ENCODE assay signal across 16 cellular contexts in the genomic region with DNA sequence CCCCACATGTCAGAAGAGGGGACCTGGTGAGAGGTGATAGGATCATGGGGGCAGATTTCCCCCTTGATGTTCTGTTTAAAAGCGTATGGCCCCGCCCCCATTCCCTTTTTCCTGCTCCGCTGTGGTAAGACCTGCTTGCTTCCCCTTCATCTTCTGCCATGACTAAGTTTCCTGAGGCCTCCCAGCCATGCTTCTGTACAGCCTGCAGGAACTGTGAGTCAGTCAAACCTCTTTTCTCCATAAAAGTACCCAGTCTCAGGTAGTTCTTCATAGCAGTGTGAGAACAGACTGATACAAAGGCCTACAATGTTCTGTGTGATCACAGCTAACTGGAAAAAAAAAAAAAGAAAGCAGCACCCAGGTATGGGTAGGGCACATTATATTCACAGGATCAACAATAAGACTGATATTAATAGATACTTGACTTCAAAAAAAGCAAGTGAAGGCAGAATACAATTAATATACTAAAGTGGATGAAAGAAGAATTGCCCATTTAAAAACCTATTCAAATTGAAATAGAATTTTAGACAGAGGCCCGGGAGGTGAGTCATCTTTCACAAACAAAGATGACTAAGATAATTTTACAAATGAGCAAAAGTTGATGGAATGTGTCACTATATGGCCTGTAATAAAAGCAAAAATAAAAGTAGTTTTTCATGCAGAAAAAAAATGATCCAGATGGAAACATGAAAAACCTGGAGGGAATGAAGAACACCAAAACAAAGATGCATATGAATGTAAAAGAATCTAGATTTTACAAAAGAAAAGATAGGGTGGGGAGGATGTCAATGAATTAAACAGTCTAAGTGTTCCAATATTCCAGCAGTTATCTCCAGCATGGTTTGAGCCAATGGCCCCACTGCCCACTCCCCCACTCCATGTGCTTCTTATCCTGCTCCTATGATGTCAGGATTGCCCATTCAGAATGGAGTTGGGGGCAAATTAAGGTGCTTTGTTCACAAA. TPM values are rescaled to one million over a fixed set of nuclear protein-coding genes. Genes with fewer than 3 reads are reported as not detected.
DNase-seq lines count a peak whose midpoint lies in the region; ATAC-seq and TF ChIP-seq lines count a peak whose summit lies in the region.
"Had no signal": no experiment of that assay in that cellular context is flagged by ENCODE, and none has a peak within 500 bp of the region (broad histone marks: within the 10 kb centered on the region; RNA-seq: fewer than 3 reads in every experiment).

No MANE protein-coding gene starts in this region.

- peaks cover 4% of the 10 kb centered on the region for H3K4me1 Mint-ChIP-seq in activated T-cell treated with anti-CD3 and anti-CD28 coated beads, Interleukin-2, amount 50 U/mL, for 4 hours (ENCODE audit: low read depth)
- H3K4me1 Mint-ChIP-seq: natural killer cell had no signal

- no peak for TF ChIP-seq POLR2A in erythroblast (IDR thresholded peaks at IDR 0.05; ENCODE audit: low read length)

- peak; percentile 52 to 60 for ATAC-seq in activated T-cell treated with anti-CD3 and anti-CD28 coated beads, Interleukin-2, amount 50 U/mL, for 4 hours
- ATAC-seq: natural killer cell had no signal

- H3K4me3 Mint-ChIP-seq in activated T-cell treated with anti-CD3 and anti-CD28 coated beads, Interleukin-2, amount 50 U/mL, for 4 hours = no peak overlapping the region
- H3K4me3 Mint-ChIP-seq: natural killer cell had no signal

- no peak for DNase-seq in activated T-cell treated with anti-CD3 and anti-CD28 coated beads, Interleukin-2, amount 50 U/mL, for 4 hours
- DNase-seq in activated T-cell treated with anti-CD3 and anti-CD28 coated beads, Interleukin-2, amount 50 U/mL, for 48 hours = no peak
- DNase-seq in M059J (ENCODE audit: low read depth) = peak; percentile 51
- peak; percentile 76 for DNase-seq in dermis blood vessel endothelial cell
- peak; percentile 8 for DNase-seq in skeletal muscle cell (ENCODE audit: low read depth)
- no peak for DNase-seq in SKM-1 (lab: John Stamatoyannopoulos, UW; ENCODE audit: unreplicated experiment)
- DNase-seq in glomerular visceral epithelial cell (ENCODE audit: extremely low spot score) = no peak
- no peak for DNase-seq in erythroblast (lab: John Stamatoyannopoulos, UW)
- DNase-seq: activated CD8-positive, alpha-beta memory T cell treated with anti-CD3 and anti-CD28 coated beads, Interleukin-2, amount 50 U/mL, for 48 hours; DMS79; KBM-7; natural killer cell had no signal

- no peaks in the 10 kb centered on the region for H3K36me3 Mint-ChIP-seq in activated T-cell treated with anti-CD3 and anti-CD28 coated beads, Interleukin-2, amount 50 U/mL, for 4 hours (ENCODE audit: insufficient read depth)
- H3K36me3 Mint-ChIP-seq: natural killer cell had no signal

- no peaks in the 10 kb centered on the region for H3K9me3 Mint-ChIP-seq in activated T-cell treated with anti-CD3 and anti-CD28 coated beads, Interleukin-2, amount 50 U/mL, for 4 hours
- H3K9me3 Mint-ChIP-seq: natural killer cell had no signal

- H3K4me3 ChIP-seq in skeletal muscle cell (ENCODE audit: low read depth, low read length) = no peak overlapping the region
- H3K4me3 ChIP-seq: cardiac muscle cell had no signal

- no peaks in the 10 kb centered on the region for H3K27me3 Mint-ChIP-seq in activated T-cell treated with anti-CD3 and anti-CD28 coated beads, Interleukin-2, amount 50 U/mL, for 4 hours (ENCODE audit: low read depth)

RNA-seq across cellular contexts. Expression of a gene that starts 1.6 kb away (rescaled TPM):
- total RNA-seq in activated T-cell treated with anti-CD3 and anti-CD28 coated beads, Interleukin-2, amount 50 U/mL, for 4 hours = under 1 TPM in 1 of 3 donors, not detected in 2; 0.05 TPM
- total RNA-seq in M059J (2014; rRNA removed; shearing (Covaris generic)) = not detected in 2 replicates
- not detected in 2 replicates for total RNA-seq in dermis blood vessel endothelial cell
- total RNA-seq: cardiac muscle cell, fibroblast of lung, natural killer cell, OCI-LY7, urinary bladder had no signal

RNA-seq across cellular contexts. Expression of a gene that starts 31.8 kb away (rescaled TPM):
- total RNA-seq in activated T-cell treated with anti-CD3 and anti-CD28 coated beads, Interleukin-2, amount 50 U/mL, for 4 hours = not detected
- total RNA-seq in M059J (2014; rRNA removed; shearing (Covaris generic)) = not detected in 2 replicates
- not detected in 2 replicates for total RNA-seq in dermis blood vessel endothelial cell
- total RNA-seq: cardiac muscle cell, fibroblast of lung, natural killer cell, OCI-LY7, urinary bladder had no signal

Comparison
In these comparisons a context has a peak if more than half of its experiments do, and no peak if none do; other contexts are left out.
1. DNase-seq: peak in M059J (single experiment), dermis blood vessel endothelial cell (single experiment) and skeletal muscle cell (single experiment); none in activated T-cell treated with anti-CD3 and anti-CD28 coated beads, Interleukin-2, amount 50 U/mL, for 4 hours (single experiment), activated T-cell treated with anti-CD3 and anti-CD28 coated beads, Interleukin-2, amount 50 U/mL, for 48 hours (0 of 2), SKM-1 (single experiment), glomerular visceral epithelial cell (single experiment) and erythroblast (0 of 2).